In genomic region chr5:98992552-98992951, GRCh38 we compare ENCODE assay signal across 10 cellular contexts.
"Had no signal": no experiment of that assay in that cellular context is flagged by ENCODE, and none has a peak within 500 bp of the region (broad histone marks: within the 10 kb centered on the region; RNA-seq: fewer than 3 reads in every experiment).

No MANE protein-coding gene starts in this region.

- H3K9me3 Mint-ChIP-seq: GM23338, H9, HFFc6 had no signal

- ATAC-seq: GM23338 had no signal

- H3K27ac Mint-ChIP-seq: GM23338, H9, HFFc6 had no signal

- H3K4me3 ChIP-seq: GM23338, K562 had no signal

- H3K4me2 ChIP-seq: GM23338 had no signal

- H3K4me1 Mint-ChIP-seq: GM23338 had no signal

- DNase-seq: H9, HCEC 1CT, HFFc6, IMR-90, KG1 had no signal

- H3K27ac ChIP-seq: HL-60 had no signal

- H3K4me3 Mint-ChIP-seq: GM23338, H9, HFFc6 had no signal

- FAIRE-seq: H1, H54, K562 had no signal
